In genomic region chr13:110957181-110957884, GRCh38 we compare ENCODE assay signal across 16 cellular contexts. TPM values are rescaled to one million over a fixed set of nuclear protein-coding genes. Genes with fewer than 3 reads are reported as not detected.
A peak's percentile ranks its signal among the peaks of the same experiment; 100 is the strongest.
DNase-seq lines count a peak whose midpoint lies in the region; ATAC-seq, FAIRE-seq and TF ChIP-seq lines count a peak whose summit lies in the region.
"Had no signal": no experiment of that assay in that cellular context is flagged by ENCODE, and none has a peak within 500 bp of the region (broad histone marks: within the 10 kb centered on the region; RNA-seq: fewer than 3 reads in every experiment).

No MANE protein-coding gene starts in this region.

- ATAC-seq in stimulated activated memory B cell treated with anti-CD40 and anti-IgM and Interleukin-4, amounts not matched to agents 10 μg/mL and 1 μg/mL and 100 μg/mL, for 72 hours, result no peak
- ATAC-seq in HG02763 (IDR thresholded peaks at IDR 0.05; ENCODE audit: unreplicated experiment), result no peak
- ATAC-seq: lower lobe of right lung had no signal

- peaks cover 36% of the 10 kb centered on the region for H3K4me1 Mint-ChIP-seq in osteocyte (ENCODE audit: unreplicated experiment)
- peaks cover 21% of the 10 kb centered on the region for H3K4me1 Mint-ChIP-seq in activated T-helper 2 cell treated with anti-CD3 and anti-CD28 coated beads, Interferon-gamma antibody, Interleukin-2, Interleukin-4, amounts not matched to agents 10 μg/mL and 5 μg/mL and 100 μg/mL, durations not matched to agents 14 hours and 24 hours and 36 hours (ENCODE audit: low read depth)
- H3K4me1 Mint-ChIP-seq in stimulated activated memory B cell treated with anti-CD40 and anti-IgM and Interleukin-4, amounts not matched to agents 10 μg/mL and 1 μg/mL and 100 μg/mL, for 72 hours, result peaks cover 8% of the 10 kb centered on the region

- H3K27ac Mint-ChIP-seq in osteocyte (ENCODE audit: unreplicated experiment), result peak overlapping the region; percentile 64
- H3K27ac Mint-ChIP-seq in activated T-helper 2 cell treated with anti-CD3 and anti-CD28 coated beads, Interferon-gamma antibody, Interleukin-2, Interleukin-4, amounts not matched to agents 10 μg/mL and 5 μg/mL and 100 μg/mL, durations not matched to agents 14 hours and 24 hours and 36 hours, result no peak overlapping the region
- no peak overlapping the region for H3K27ac Mint-ChIP-seq in stimulated activated memory B cell treated with anti-CD40 and anti-IgM and Interleukin-4, amounts not matched to agents 10 μg/mL and 1 μg/mL and 100 μg/mL, for 72 hours
- H3K27ac Mint-ChIP-seq: activated CD4-positive, alpha-beta T cell treated with anti-CD3 and anti-CD28 coated beads, Interleukin-2, amount 10 ng/mL, durations not matched to agents 24 days and 14 days had no signal

- no peaks in the 10 kb centered on the region for H3K27me3 ChIP-seq in bronchial epithelial cell (ENCODE audit: control insufficient read depth, insufficient read depth, low read length)

- H3K36me3 Mint-ChIP-seq in osteocyte (ENCODE audit: unreplicated experiment), result no peaks in the 10 kb centered on the region
- H3K36me3 Mint-ChIP-seq in activated T-helper 2 cell treated with anti-CD3 and anti-CD28 coated beads, Interferon-gamma antibody, Interleukin-2, Interleukin-4, amounts not matched to agents 10 μg/mL and 5 μg/mL and 100 μg/mL, durations not matched to agents 14 hours and 24 hours and 36 hours (ENCODE audit: low read depth), result peaks cover 7% of the 10 kb centered on the region
- no peaks in the 10 kb centered on the region for H3K36me3 Mint-ChIP-seq in stimulated activated memory B cell treated with anti-CD40 and anti-IgM and Interleukin-4, amounts not matched to agents 10 μg/mL and 1 μg/mL and 100 μg/mL, for 72 hours

- TF ChIP-seq CTCF in bronchial epithelial cell (IDR thresholded peaks at IDR 0.05; ENCODE audit: insufficient read depth, low read length, severe bottlenecking) (peak; percentile 3), osteocyte (IDR thresholded peaks at IDR 0.05) (peak; percentile 39)

- H3K4me3 ChIP-seq in bronchial epithelial cell (ENCODE audit: low read depth, low read length), result no peak overlapping the region
- H3K4me3 ChIP-seq: HAP-1, lower lobe of right lung, prostate gland had no signal

- H3K27me3 Mint-ChIP-seq in osteocyte (ENCODE audit: unreplicated experiment), result no peaks in the 10 kb centered on the region
- no peaks in the 10 kb centered on the region for H3K27me3 Mint-ChIP-seq in activated T-helper 2 cell treated with anti-CD3 and anti-CD28 coated beads, Interferon-gamma antibody, Interleukin-2, Interleukin-4, amounts not matched to agents 10 μg/mL and 5 μg/mL and 100 μg/mL, durations not matched to agents 14 hours and 24 hours and 36 hours (ENCODE audit: low read depth)
- H3K27me3 Mint-ChIP-seq in stimulated activated memory B cell treated with anti-CD40 and anti-IgM and Interleukin-4, amounts not matched to agents 10 μg/mL and 1 μg/mL and 100 μg/mL, for 72 hours, result peaks cover 9% of the 10 kb centered on the region
- H3K27me3 Mint-ChIP-seq: activated CD4-positive, alpha-beta T cell treated with anti-CD3 and anti-CD28 coated beads, Interleukin-2, amount 10 ng/mL, durations not matched to agents 24 days and 14 days had no signal

- H3K9me3 Mint-ChIP-seq in osteocyte (ENCODE audit: unreplicated experiment), result no peaks in the 10 kb centered on the region
- H3K9me3 Mint-ChIP-seq in activated T-helper 2 cell treated with anti-CD3 and anti-CD28 coated beads, Interferon-gamma antibody, Interleukin-2, Interleukin-4, amounts not matched to agents 10 μg/mL and 5 μg/mL and 100 μg/mL, durations not matched to agents 14 hours and 24 hours and 36 hours, result peaks cover 24% of the 10 kb centered on the region
- H3K9me3 Mint-ChIP-seq in stimulated activated memory B cell treated with anti-CD40 and anti-IgM and Interleukin-4, amounts not matched to agents 10 μg/mL and 1 μg/mL and 100 μg/mL, for 72 hours, result no peaks in the 10 kb centered on the region

- no peaks in the 10 kb centered on the region for H3K36me3 ChIP-seq in bronchial epithelial cell (ENCODE audit: control insufficient read depth, insufficient read depth, low read length)
- H3K36me3 ChIP-seq: HAP-1, lower lobe of right lung, prostate gland had no signal

- peak; percentile 38 for DNase-seq in SIG-M5 treated with dmso at 0.1 percent for 504 hours (lab: John Stamatoyannopoulos, UW; ENCODE audit: unreplicated experiment)
- DNase-seq in SIG-M5 (lab: John Stamatoyannopoulos, UW), result no peak
- DNase-seq in MV-4-11 (lab: John Stamatoyannopoulos, UW), result peak; percentile 75
- DNase-seq in bronchial epithelial cell (ENCODE audit: low read depth), result no peak
- peak; percentile 53 for DNase-seq in osteocyte (ENCODE audit: extremely low spot score, unreplicated experiment)
- no peak for DNase-seq in activated T-helper 2 cell treated with anti-CD3 and anti-CD28 coated beads, Interferon-gamma antibody, Interleukin-2, Interleukin-4, amounts not matched to agents 10 μg/mL and 5 μg/mL and 100 μg/mL, durations not matched to agents 14 hours and 24 hours and 36 hours (ENCODE audit: low spot score)
- DNase-seq: activated CD4-positive, alpha-beta T cell treated with anti-CD3 and anti-CD28 coated beads, Interleukin-2, amount 10 ng/mL, durations not matched to agents 24 days and 14 days; activated gamma-delta T cell treated with Interleukin-2 at 50 U/mL for 16 hours; foreskin melanocyte; GF-D8; lower lobe of right lung had no signal

- intact Hi-C loops in activated T-helper 2 cell treated with anti-CD3 and anti-CD28 coated beads, Interferon-gamma antibody, Interleukin-2, Interleukin-4, amounts not matched to agents 10 μg/mL and 5 μg/mL and 100 μg/mL, durations not matched to agents 14 hours and 24 hours and 36 hours (cut with micrococcal nuclease), result no loop called here

- FAIRE-seq in bronchial epithelial cell (lab: Jason Lieb, UNC), result no peak
- FAIRE-seq: A204.1 had no signal

- no peak overlapping the region for H3K4me3 Mint-ChIP-seq in osteocyte (ENCODE audit: unreplicated experiment)
- no peak overlapping the region for H3K4me3 Mint-ChIP-seq in activated T-helper 2 cell treated with anti-CD3 and anti-CD28 coated beads, Interferon-gamma antibody, Interleukin-2, Interleukin-4, amounts not matched to agents 10 μg/mL and 5 μg/mL and 100 μg/mL, durations not matched to agents 14 hours and 24 hours and 36 hours (ENCODE audit: low read depth)
- H3K4me3 Mint-ChIP-seq in stimulated activated memory B cell treated with anti-CD40 and anti-IgM and Interleukin-4, amounts not matched to agents 10 μg/mL and 1 μg/mL and 100 μg/mL, for 72 hours, result no peak overlapping the region
- H3K4me3 Mint-ChIP-seq: activated CD4-positive, alpha-beta T cell treated with anti-CD3 and anti-CD28 coated beads, Interleukin-2, amount 10 ng/mL, durations not matched to agents 24 days and 14 days had no signal

RNA-seq across cellular contexts. Expression of gene ANKRD10, which starts 42.5 kb away (rescaled TPM):
- total RNA-seq in bronchial epithelial cell (17.2 and 26.9 TPM in 2 replicates), osteocyte (248 and 257 TPM in 2 replicates)
- total RNA-seq in activated T-helper 2 cell treated with anti-CD3 and anti-CD28 coated beads, Interferon-gamma antibody, Interleukin-2, Interleukin-4, amounts not matched to agents 10 μg/mL and 5 μg/mL and 100 μg/mL, durations not matched to agents 14 hours and 24 hours and 36 hours, result 111 and 120 TPM in 2 replicates

Comparison
In these comparisons a context has a peak if more than half of its experiments do, and no peak if none do; other contexts are left out.
1. DNase-seq: peak in SIG-M5 treated with dmso at 0.1 percent for 504 hours (single experiment), MV-4-11 (single experiment) and osteocyte (single experiment); none in SIG-M5 (single experiment), bronchial epithelial cell (single experiment) and activated T-helper 2 cell treated with anti-CD3 and anti-CD28 coated beads, Interferon-gamma antibody, Interleukin-2, Interleukin-4, amounts not matched to agents 10 μg/mL and 5 μg/mL and 100 μg/mL, durations not matched to agents 14 hours and 24 hours and 36 hours (single experiment).